In the genomic region with DNA sequence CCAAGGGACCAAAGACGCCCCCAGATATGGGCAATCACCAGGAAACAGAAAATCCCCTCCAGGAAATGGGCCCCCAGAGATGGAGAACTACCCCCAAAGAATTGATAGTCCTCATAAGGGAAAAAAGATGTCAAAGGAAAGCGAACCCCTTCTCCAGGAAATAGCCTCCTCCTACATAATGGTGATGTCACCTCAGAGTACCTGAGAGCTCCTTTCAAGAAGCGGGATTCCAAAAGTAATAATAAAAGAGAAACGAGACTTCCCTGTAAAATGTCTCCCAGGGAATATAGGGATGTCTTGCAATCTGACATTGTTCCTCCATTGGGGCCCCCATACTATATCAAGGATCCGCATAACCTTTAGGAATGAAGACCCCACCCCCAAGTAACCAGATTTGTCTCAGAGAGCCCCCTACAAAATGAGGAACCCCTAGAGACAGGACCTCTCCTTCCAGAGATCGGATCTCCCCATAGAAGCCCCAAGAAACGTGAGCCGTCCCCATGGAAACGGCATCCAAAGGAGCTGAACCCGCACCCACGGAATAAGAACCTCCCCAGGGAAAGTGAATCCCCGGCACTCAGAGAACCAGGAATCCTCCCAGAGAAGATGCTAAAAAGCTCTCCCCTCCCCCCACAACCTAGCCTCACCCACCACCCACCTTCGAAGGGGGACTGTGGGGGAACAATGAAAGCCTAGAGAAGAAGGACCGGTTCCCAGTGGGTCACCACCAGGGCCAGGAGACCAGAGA, we compare ENCODE assay signal across 8 cellular contexts. TPM values are rescaled to one million over a fixed set of nuclear protein-coding genes. Genes with fewer than 3 reads are reported as not detected.
DNase-seq lines count a peak whose midpoint lies in the region; ATAC-seq, FAIRE-seq and TF ChIP-seq lines count a peak whose summit lies in the region.

No MANE protein-coding gene starts in this region.

- H2BK15ac ChIP-seq in H1 (ENCODE audit: low read length): no peak overlapping the region

- 0 out of 2 replicates have a peak overlapping the region, but pooled peaks have one; percentile 22 for H2AFZ ChIP-seq in H1 (ENCODE audit: low read length)
- H2AFZ ChIP-seq in osteoblast (ENCODE audit: low read length): peak overlapping the region; percentile 65

- no peak overlapping the region for H3K23ac ChIP-seq in H1 (ENCODE audit: insufficient read length)

- H3K36me3 ChIP-seq in H1 (ENCODE audit: control insufficient read depth in 2 of 4, insufficient read depth in 4 of 4, low read length in 3 of 4) (peaks cover 0 to 6% (median 0%) of the 10 kb centered on the region in 4 experiments; a peak in 1 of 8 replicates), osteoblast (ENCODE audit: insufficient read depth, low read length) (peaks cover 2% of the 10 kb centered on the region)

- no peak overlapping the region for H2BK12ac ChIP-seq in H1 (ENCODE audit: low read depth, low read length)

- no peak overlapping the region; the same call in 1 of the 2 replicates for H3K18ac ChIP-seq in H1 (ENCODE audit: extremely low read depth, low read length)

- H3K9ac ChIP-seq in H1 (replicated peaks in 1 of 4; ENCODE audit: extremely low read depth in 1 of 4, low read depth in 3 of 4, low read length in 3 of 4): peak overlapping the region in 3 of 4 experiments; percentile 20 to 45 (median 26); a peak in 3 of 7 replicates

- TF ChIP-seq POLR2A in H1 (IDR thresholded peaks at IDR 0.05; ENCODE audit: control extremely low read depth in 1 of 2, low read depth in 2 of 2, low read length in 2 of 2): no peak

- H3K56ac ChIP-seq in H1 (replicated peaks; ENCODE audit: insufficient read length, low read depth, low read length): no peak overlapping the region

- peak overlapping the region; percentile 31 for H4K5ac ChIP-seq in H1 (ENCODE audit: insufficient read length, low read depth, low read length)

- FAIRE-seq in H1 (lab: Jason Lieb, UNC): no peak

- H3K4me1 ChIP-seq in H1 (replicated peaks in 1 of 4; ENCODE audit: control insufficient read depth in 3 of 4, insufficient read depth in 4 of 4, low read length in 3 of 4) (peaks cover 0 to 19% (median 9%) of the 10 kb centered on the region in 4 experiments; a peak in 6 of 7 replicates), osteoblast (ENCODE audit: insufficient read depth, low read length) (peaks cover 33% of the 10 kb centered on the region)

- TF ChIP-seq RAD21 in H1 (IDR thresholded peaks at IDR 0.05 in 1 of 2, conservative IDR thresholded peaks at IDR 0.05 in 1 of 2; ENCODE audit: low read depth in 2 of 2, low read length in 2 of 2): no peak

- no peak overlapping the region for H3K4ac ChIP-seq in H1 (replicated peaks; ENCODE audit: insufficient read length, low read depth, low read length)

- H3K4me2 ChIP-seq in H1 (ENCODE audit: insufficient read depth in 1 of 2, low read depth in 2 of 2, low read length in 2 of 2): peak overlapping the region; percentile 81 to 82
- H3K4me2 ChIP-seq in osteoblast (ENCODE audit: insufficient read depth, low read length): peak overlapping the region; percentile 92

- H3K9me3 ChIP-seq in H1 (ENCODE audit: insufficient read depth in 2 of 2, low read depth in 1 of 2, low read length in 1 of 2): no peaks in the 10 kb centered on the region
- H3K9me3 ChIP-seq in osteoblast (ENCODE audit: low read depth, low read length): no peaks in the 10 kb centered on the region

- no peak for TF ChIP-seq EP300 in H1 (IDR thresholded peaks at IDR 0.05; ENCODE audit: borderline replicate concordance in 1 of 2, low read depth in 2 of 2, low read length in 2 of 2)

- H2BK20ac ChIP-seq in H1 (ENCODE audit: low read length): no peak overlapping the region

- H2BK120ac ChIP-seq in H1 (replicated peaks; ENCODE audit: low read depth, low read length): no peak overlapping the region

- 0 out of 2 replicates have a peak overlapping the region, but pooled peaks have one; percentile 69 for H4K8ac ChIP-seq in H1 (ENCODE audit: extremely low read depth, insufficient read depth, low read length)

- H3K27me3 ChIP-seq in H1 (replicated peaks in 1 of 4; ENCODE audit: control insufficient read depth in 3 of 4, extremely low read depth in 1 of 4, insufficient read depth in 3 of 4, low read length in 3 of 4) (peaks cover 0 to 10% (median 7%) of the 10 kb centered on the region in 4 experiments; a peak in 4 of 7 replicates), osteoblast (ENCODE audit: insufficient read depth, low read length) (no peaks in the 10 kb centered on the region)

- no peak overlapping the region for H2BK5ac ChIP-seq in H1 (ENCODE audit: low read depth, low read length)

- H4K20me1 ChIP-seq in H1 (replicated peaks in 1 of 2; ENCODE audit: control insufficient read depth in 1 of 2, insufficient read depth in 2 of 2, low read length in 2 of 2): peaks cover 0 to 4% of the 10 kb centered on the region in 2 experiments
- no peaks in the 10 kb centered on the region for H4K20me1 ChIP-seq in osteoblast (ENCODE audit: insufficient read depth, low read length)

- POLR2A ChIA-PET in H1 (lab: Charles Lee; ENCODE audit: partially characterized antibody): interaction anchor here (0.7 to 3.0 kb wide), 16 partner anchors 11 to 133 kb away, joined by 3 to 14 read pairs (median 4); a partner anchor contains a TSS

- peaks cover 18% of the 10 kb centered on the region for H3K23me2 ChIP-seq in H1 (ENCODE audit: low read depth, low read length)

- DNase-seq in EH (ENCODE audit: low read depth) (peak; percentile 19), NCI-H2171 (lab: John Stamatoyannopoulos, UW) (peak; percentile 18), H1 (ENCODE audit: low read depth in 1 of 2, low spot score in 2 of 2) (no peak), osteoblast (ENCODE audit: insufficient read length, low spot score, missing footprints) (peak; percentile 73), SKM-1 (lab: John Stamatoyannopoulos, UW; ENCODE audit: unreplicated experiment) (no peak), EL (no peak)

- ATAC-seq in GM18909 (IDR thresholded peaks at IDR 0.05; ENCODE audit: poor library complexity, unreplicated experiment) (no peak), HG03175 (IDR thresholded peaks at IDR 0.05; ENCODE audit: unreplicated experiment) (no peak)

- H3K79me2 ChIP-seq in H1 (ENCODE audit: control insufficient read depth in 1 of 2, insufficient read depth in 2 of 2, low read length in 2 of 2) (peaks cover 0 to 10% of the 10 kb centered on the region in 2 experiments; a peak in 2 of 4 replicates), osteoblast (ENCODE audit: insufficient read depth, low read length) (peaks cover 25% of the 10 kb centered on the region)

- H3K27ac ChIP-seq in H1 (ENCODE audit: low read depth, low read length) (no peak overlapping the region), osteoblast (ENCODE audit: low read depth, low read length) (no peak overlapping the region)

- no peak overlapping the region for H2AK5ac ChIP-seq in H1 (ENCODE audit: low read depth, low read length)

- H4K91ac ChIP-seq in H1 (replicated peaks; ENCODE audit: insufficient read length, low read length): no peak overlapping the region

- WGBS in H1 (ENCODE audit: extremely low coverage in 1 of 2, insufficient coverage in 1 of 2, insufficient read length in 1 of 2, insufficient replicate concordance in 2 of 2, low coverage in 1 of 2, low lambda C conversion rate in 2 of 2, missing lambda C conversion rate in 1 of 2), 2 experiments: 18% methylated on average over 14 of the region's 14 CpGs; no CpG with 5 or more reads in 1 of the 2 experiments

- H3K79me1 ChIP-seq in H1 (ENCODE audit: low read depth, low read length): peaks cover 4% of the 10 kb centered on the region; the same call in 1 of the 2 replicates

- TF ChIP-seq CTCF in H1 (IDR thresholded peaks at IDR 0.05; ENCODE audit: control extremely low read depth in 1 of 3, insufficient read depth in 1 of 3, low read depth in 1 of 3, low read length in 3 of 3): no peak
- no peak for TF ChIP-seq CTCF in osteoblast (IDR thresholded peaks at IDR 0.05; ENCODE audit: extremely low read depth, low read depth, low read length)

- H3K4me3 ChIP-seq in H1 (ENCODE audit: extremely low read depth in 1 of 4, insufficient read depth in 2 of 4, low read depth in 3 of 4, low read length in 4 of 4) (peak overlapping the region; percentile 54 to 69 (median 58)), osteoblast (ENCODE audit: insufficient read depth, low read length) (peak overlapping the region; percentile 79)

- CTCF ChIA-PET in H1 (lab: Charles Lee; ENCODE audit: partially characterized antibody): interaction anchor here (0.7 to 2.5 kb wide), 15 partner anchors 9 to 261 kb away, joined by 3 to 11 read pairs (median 4); no protein-coding TSS in a partner anchor

- no peak overlapping the region for H3K14ac ChIP-seq in H1 (ENCODE audit: insufficient read length)

RNA-seq across cellular contexts. Expression of a gene that starts 0.9 kb away (rescaled TPM):
- 2.6 and 3.0 TPM in 2 replicates for total RNA-seq in H1 (2021; fragmentation: NEBNext Ultra II Directional; extraction: Animal tissue kit (Norgen Biotek cat#: 25700))
- polyA plus RNA-seq in H1 (2011; rRNA removed): 4.0 and 4.2 TPM in 2 replicates
- 4.6 TPM for polyA plus RNA-seq in H1 (2011; cell fraction: cytosol; rRNA removed)
- polyA plus RNA-seq in H1 (2011; cell fraction: nucleus; rRNA removed): 2.4 TPM
- polyA plus RNA-seq in H1 (2012, experiment 1 of 2): 2.8 to 4.1 TPM (median 2.9 TPM) in 4 replicates
- 2.1 TPM for polyA plus RNA-seq in H1 (2012, experiment 2 of 2)
- 1.4 TPM for polyA plus RNA-seq in H1 (2013, experiment 1 of 2)
- 1.3 TPM for polyA plus RNA-seq in H1 (2013, experiment 2 of 2)
- polyA minus RNA-seq in H1 (2011; rRNA and poly(A)+ RNA removed): 0.91 and 0.93 TPM in 2 replicates
- polyA minus RNA-seq in H1 (2011; cell fraction: cytosol; rRNA and poly(A)+ RNA removed): 1.8 TPM
- 1.1 TPM for polyA minus RNA-seq in H1 (2011; cell fraction: nucleus; rRNA and poly(A)+ RNA removed)
- 4.0 and 5.3 TPM in 2 replicates for total RNA-seq in osteoblast

RNA-seq across cellular contexts. Expression of a gene that starts 2.1 kb away (rescaled TPM):
- 45.2 and 50.1 TPM in 2 replicates for total RNA-seq in H1 (2021; fragmentation: NEBNext Ultra II Directional; extraction: Animal tissue kit (Norgen Biotek cat#: 25700))
- polyA plus RNA-seq in H1 (2011; rRNA removed): 14.2 and 19.4 TPM in 2 replicates
- polyA plus RNA-seq in H1 (2011; cell fraction: cytosol; rRNA removed): 33.2 TPM
- 150 TPM for polyA plus RNA-seq in H1 (2011; cell fraction: nucleus; rRNA removed)
- polyA plus RNA-seq in H1 (2012, experiment 1 of 2): 44.9 to 63.2 TPM (median 53.9 TPM) in 4 replicates
- 23.4 TPM for polyA plus RNA-seq in H1 (2012, experiment 2 of 2)
- polyA plus RNA-seq in H1 (2013, experiment 1 of 2): 28.4 TPM
- 25.8 TPM for polyA plus RNA-seq in H1 (2013, experiment 2 of 2)
- 7.6 and 14.2 TPM in 2 replicates for polyA minus RNA-seq in H1 (2011; rRNA and poly(A)+ RNA removed)
- polyA minus RNA-seq in H1 (2011; cell fraction: cytosol; rRNA and poly(A)+ RNA removed): 31.2 TPM
- 36.1 TPM for polyA minus RNA-seq in H1 (2011; cell fraction: nucleus; rRNA and poly(A)+ RNA removed)
- 5.4 and 5.9 TPM in 2 replicates for total RNA-seq in osteoblast

RNA-seq across cellular contexts. Expression of a gene that starts 19.2 kb away (rescaled TPM):
- 140 and 141 TPM in 2 replicates for total RNA-seq in H1 (2021; fragmentation: NEBNext Ultra II Directional; extraction: Animal tissue kit (Norgen Biotek cat#: 25700))
- 161 and 205 TPM in 2 replicates for polyA plus RNA-seq in H1 (2011; rRNA removed)
- 177 TPM for polyA plus RNA-seq in H1 (2011; cell fraction: cytosol; rRNA removed)
- 187 TPM for polyA plus RNA-seq in H1 (2011; cell fraction: nucleus; rRNA removed)
- 84.6 to 161 TPM (median 155 TPM) in 4 replicates for polyA plus RNA-seq in H1 (2012, experiment 1 of 2)
- 267 TPM for polyA plus RNA-seq in H1 (2012, experiment 2 of 2)
- 62.8 TPM for polyA plus RNA-seq in H1 (2013, experiment 1 of 2)
- 59.0 TPM for polyA plus RNA-seq in H1 (2013, experiment 2 of 2)
- 247 and 253 TPM in 2 replicates for polyA minus RNA-seq in H1 (2011; rRNA and poly(A)+ RNA removed)
- 115 TPM for polyA minus RNA-seq in H1 (2011; cell fraction: cytosol; rRNA and poly(A)+ RNA removed)
- polyA minus RNA-seq in H1 (2011; cell fraction: nucleus; rRNA and poly(A)+ RNA removed): 78.3 TPM
- total RNA-seq in osteoblast: 0.29 and 0.72 TPM in 2 replicates

RNA-seq across cellular contexts. Expression of a gene that starts 24.2 kb away (rescaled TPM):
- 43.7 and 51.4 TPM in 2 replicates for total RNA-seq in H1 (2021; fragmentation: NEBNext Ultra II Directional; extraction: Animal tissue kit (Norgen Biotek cat#: 25700))
- 39.6 and 68.7 TPM in 2 replicates for polyA plus RNA-seq in H1 (2011; rRNA removed)
- polyA plus RNA-seq in H1 (2011; cell fraction: cytosol; rRNA removed): 38.0 TPM
- polyA plus RNA-seq in H1 (2011; cell fraction: nucleus; rRNA removed): 60.1 TPM
- polyA plus RNA-seq in H1 (2012, experiment 1 of 2): 43.5 to 57.9 TPM (median 44.9 TPM) in 4 replicates
- 64.1 TPM for polyA plus RNA-seq in H1 (2012, experiment 2 of 2)
- 33.0 TPM for polyA plus RNA-seq in H1 (2013, experiment 1 of 2)
- 29.6 TPM for polyA plus RNA-seq in H1 (2013, experiment 2 of 2)
- 19.1 and 31.9 TPM in 2 replicates for polyA minus RNA-seq in H1 (2011; rRNA and poly(A)+ RNA removed)
- polyA minus RNA-seq in H1 (2011; cell fraction: cytosol; rRNA and poly(A)+ RNA removed): 38.1 TPM
- polyA minus RNA-seq in H1 (2011; cell fraction: nucleus; rRNA and poly(A)+ RNA removed): 26.4 TPM
- 11.6 and 12.7 TPM in 2 replicates for total RNA-seq in osteoblast

RNA-seq across cellular contexts. Expression of a gene that starts 50.6 kb away (rescaled TPM):
- total RNA-seq in H1 (2021; fragmentation: NEBNext Ultra II Directional; extraction: Animal tissue kit (Norgen Biotek cat#: 25700)): 8.6 and 8.7 TPM in 2 replicates
- 2.4 and 3.6 TPM in 2 replicates for polyA plus RNA-seq in H1 (2011; rRNA removed)
- polyA plus RNA-seq in H1 (2011; cell fraction: cytosol; rRNA removed): 2.7 TPM
- polyA plus RNA-seq in H1 (2011; cell fraction: nucleus; rRNA removed): 2.3 TPM
- 2.7 to 3.3 TPM (median 2.9 TPM) in 4 replicates for polyA plus RNA-seq in H1 (2012, experiment 1 of 2)
- polyA plus RNA-seq in H1 (2012, experiment 2 of 2): 2.2 TPM
- 14.0 TPM for polyA plus RNA-seq in H1 (2013, experiment 1 of 2)
- 16.1 TPM for polyA plus RNA-seq in H1 (2013, experiment 2 of 2)
- polyA minus RNA-seq in H1 (2011; rRNA and poly(A)+ RNA removed): 0.46 and 0.63 TPM in 2 replicates
- 1.8 TPM for polyA minus RNA-seq in H1 (2011; cell fraction: cytosol; rRNA and poly(A)+ RNA removed)
- 2.0 TPM for polyA minus RNA-seq in H1 (2011; cell fraction: nucleus; rRNA and poly(A)+ RNA removed)
- total RNA-seq in osteoblast: 0.29 and 0.36 TPM in 2 replicates

Comparison
In these comparisons a context has a peak if more than half of its experiments do, and no peak if none do; other contexts are left out.
1. DNase-seq: peak in EH (single experiment), NCI-H2171 (single experiment) and osteoblast (single experiment); none in H1 (0 of 2), SKM-1 (single experiment) and EL (single experiment).
2. RNA of a gene that starts 19.2 kb away (total RNA-seq): 140 to 141 TPM in H1; 0.29 to 0.72 TPM in osteoblast; every median in the first group is over 10 times any median in the second.